ENCODE assay signal across 9 cellular contexts in genomic region chr4:2363951-2364653, GRCh38. TPM values are rescaled to one million over a fixed set of nuclear protein-coding genes. Genes with fewer than 3 reads are reported as not detected.
DNase-seq lines count a peak whose midpoint lies in the region; ATAC-seq and TF ChIP-seq lines count a peak whose summit lies in the region.
"Had no signal": no experiment of that assay in that cellular context is flagged by ENCODE, and none has a peak within 500 bp of the region (broad histone marks: within the 10 kb centered on the region; RNA-seq: fewer than 3 reads in every experiment).

No MANE protein-coding gene starts in this region.

- peaks cover 2% of the 10 kb centered on the region for H3K36me3 Mint-ChIP-seq in activated CD8-positive, alpha-beta memory T cell treated with anti-CD3 and anti-CD28 coated beads, Interleukin-2, amount 10 ng/mL, durations not matched to agents 7 days and 5 days
- H3K36me3 Mint-ChIP-seq in type B pancreatic cell = no peaks in the 10 kb centered on the region

- TF ChIP-seq POLR2A in body of pancreas (IDR thresholded peaks at IDR 0.05) = no peak

- H3K27me3 ChIP-seq in body of pancreas (no peaks in the 10 kb centered on the region), lung (ENCODE audit: control insufficient read depth, insufficient read depth) (no peaks in the 10 kb centered on the region), thoracic aorta (replicated peaks; ENCODE audit: insufficient read depth) (no peaks in the 10 kb centered on the region)

- no peaks in the 10 kb centered on the region for H3K9me3 Mint-ChIP-seq in activated CD8-positive, alpha-beta memory T cell treated with anti-CD3 and anti-CD28 coated beads, Interleukin-2, amount 10 ng/mL, durations not matched to agents 7 days and 5 days (ENCODE audit: low read depth)
- H3K9me3 Mint-ChIP-seq in type B pancreatic cell = peaks cover 6% of the 10 kb centered on the region

- H3K4me3 ChIP-seq in body of pancreas (peak overlapping the region in 1 of 2 donors; percentile 7), lung (peak overlapping the region; percentile 21), thoracic aorta (peak overlapping the region; percentile 81)

- peak overlapping the region; percentile 24 for H3K27ac Mint-ChIP-seq in activated CD8-positive, alpha-beta memory T cell treated with anti-CD3 and anti-CD28 coated beads, Interleukin-2, amount 10 ng/mL, durations not matched to agents 7 days and 5 days
- H3K27ac Mint-ChIP-seq in type B pancreatic cell = no peak overlapping the region

- H3K36me3 ChIP-seq in body of pancreas (replicated peaks in 1 of 2; ENCODE audit: insufficient read depth in 1 of 2, low read depth in 2 of 2) (no peaks in the 10 kb centered on the region), lung (ENCODE audit: control insufficient read depth in 2 of 2, insufficient read depth in 2 of 2, low read length in 2 of 2) (no peaks in the 10 kb centered on the region), thoracic aorta (no peaks in the 10 kb centered on the region)
- H3K36me3 ChIP-seq: neutrophil had no signal

- CTCF ChIA-PET in activated CD8-positive, alpha-beta memory T cell treated with anti-CD3 and anti-CD28 coated beads, Interleukin-2, amount 10 ng/mL, durations not matched to agents 7 days and 5 days (lab: Charles Lee) = no interaction called here

- no peak for DNase-seq in activated CD8-positive, alpha-beta memory T cell treated with anti-CD3 and anti-CD28 coated beads, Interleukin-2, amount 10 ng/mL, durations not matched to agents 7 days and 5 days
- no peak for DNase-seq in activated CD8-positive, alpha-beta memory T cell treated with anti-CD3 and anti-CD28 coated beads, Interleukin-2, amount 50 U/mL, for 48 hours
- DNase-seq in body of pancreas (no peak), lung (ENCODE audit: low spot score) (no peak), thoracic aorta (ENCODE audit: low spot score) (no peak), GM03348 (ENCODE audit: low spot score) (no peak), type B pancreatic cell (ENCODE audit: extremely low spot score, unreplicated experiment) (no peak)

- H3K4me1 Mint-ChIP-seq in activated CD8-positive, alpha-beta memory T cell treated with anti-CD3 and anti-CD28 coated beads, Interleukin-2, amount 10 ng/mL, durations not matched to agents 7 days and 5 days = peaks cover 4% of the 10 kb centered on the region
- peaks cover 4% of the 10 kb centered on the region for H3K4me1 Mint-ChIP-seq in type B pancreatic cell (ENCODE audit: unreplicated experiment)

- H3K4me3 Mint-ChIP-seq in activated CD8-positive, alpha-beta memory T cell treated with anti-CD3 and anti-CD28 coated beads, Interleukin-2, amount 10 ng/mL, durations not matched to agents 7 days and 5 days = peak overlapping the region; percentile 67
- no peak overlapping the region for H3K4me3 Mint-ChIP-seq in type B pancreatic cell

- H3K27me3 Mint-ChIP-seq in activated CD8-positive, alpha-beta memory T cell treated with anti-CD3 and anti-CD28 coated beads, Interleukin-2, amount 10 ng/mL, durations not matched to agents 7 days and 5 days = no peaks in the 10 kb centered on the region
- H3K27me3 Mint-ChIP-seq in type B pancreatic cell = no peaks in the 10 kb centered on the region

- 71 to 91% methylated on average over 11 to 17 of the region's 17 CpGs for WGBS in body of pancreas, 2 donors
- 69 to 73% methylated on average over 17 of the region's 17 CpGs for WGBS in lung, 2 donors

- peaks cover 25% of the 10 kb centered on the region for H3K4me1 ChIP-seq in body of pancreas
- peaks cover 0 to 13% of the 10 kb centered on the region in 2 donors for H3K4me1 ChIP-seq in lung (ENCODE audit: control insufficient read depth in 2 of 2, insufficient read depth in 2 of 2, low read length in 2 of 2)
- peaks cover 2 to 10% of the 10 kb centered on the region in 2 donors for H3K4me1 ChIP-seq in thoracic aorta (ENCODE audit: control insufficient read depth in 1 of 2, low read depth in 2 of 2)

- H3K27ac ChIP-seq in body of pancreas = peak overlapping the region in 3 of 4 donors; percentile 52 to 69 (median 58)
- no peak overlapping the region for H3K27ac ChIP-seq in lung (ENCODE audit: low read depth in 1 of 2, low read length in 1 of 2)
- H3K27ac ChIP-seq in thoracic aorta = no peak overlapping the region
- H3K27ac ChIP-seq: neutrophil had no signal

- H3K9me3 ChIP-seq in body of pancreas (no peaks in the 10 kb centered on the region), lung (ENCODE audit: control insufficient read depth in 2 of 2, insufficient read depth in 1 of 2, low read length in 1 of 2) (peaks cover 0 to 3% of the 10 kb centered on the region in 2 donors), thoracic aorta (no peaks in the 10 kb centered on the region)
- H3K9me3 ChIP-seq: neutrophil had no signal

- ATAC-seq in activated CD8-positive, alpha-beta memory T cell treated with anti-CD3 and anti-CD28 coated beads, Interleukin-2, amount 10 ng/mL, durations not matched to agents 7 days and 5 days = no peak
- ATAC-seq in body of pancreas (no peak), lung (ENCODE audit: insufficient read depth, low FRiP score) (no peak), thoracic aorta (ENCODE audit: insufficient number of reproducible peaks, low FRiP score, low read depth) (no peak), HG02981 (IDR thresholded peaks at IDR 0.05; ENCODE audit: unreplicated experiment) (no peak)

- intact Hi-C loops in body of pancreas (cut with DNase I) = no loop called here

- TF ChIP-seq CTCF in body of pancreas (IDR thresholded peaks at IDR 0.05) (no peak), lung (IDR thresholded peaks at IDR 0.05; ENCODE audit: control extremely low read depth, extremely low read depth) (no peak), thoracic aorta (IDR thresholded peaks at IDR 0.05) (no peak), type B pancreatic cell (conservative IDR thresholded peaks at IDR 0.05) (no peak)

RNA-seq across cellular contexts. Expression of gene ZFYVE28, which starts 54.3 kb away (rescaled TPM):
- 10 to 100 TPM; 12.5 to 30.3 TPM for total RNA-seq in activated CD8-positive, alpha-beta memory T cell treated with anti-CD3 and anti-CD28 coated beads, Interleukin-2, amount 10 ng/mL, durations not matched to agents 7 days and 5 days
- total RNA-seq in body of pancreas (10 to 100 TPM in 1 of 2 donors, 1 to 10 TPM in 1; 5.7 to 16.8 TPM), lung (10 to 100 TPM in 1 of 2 donors, 1 to 10 TPM in 1; 8.3 to 10.3 TPM), thoracic aorta (10 to 100 TPM; 11.5 to 20.2 TPM), type B pancreatic cell (ENCODE audit: low replicate concordance) (3.6 and 7.0 TPM in 2 replicates)
- polyA plus RNA-seq in lung = 1 to 10 TPM; 6.8 to 6.9 TPM

RNA-seq across cellular contexts. Expression of gene CFAP99, which starts 54.7 kb away (rescaled TPM):
- not detected for total RNA-seq in activated CD8-positive, alpha-beta memory T cell treated with anti-CD3 and anti-CD28 coated beads, Interleukin-2, amount 10 ng/mL, durations not matched to agents 7 days and 5 days
- not detected for total RNA-seq in body of pancreas
- 10 to 100 TPM in 1 of 2 donors, 1 to 10 TPM in 1; 2.6 to 12.1 TPM for total RNA-seq in lung
- polyA plus RNA-seq in lung = 1 to 10 TPM; 2.1 TPM
- not detected for total RNA-seq in thoracic aorta
- total RNA-seq in type B pancreatic cell (ENCODE audit: low replicate concordance) = 0.43 and 1.1 TPM in 2 replicates

Comparison
In these comparisons a context has a peak if more than half of its experiments do, and no peak if none do; other contexts are left out.
1. H3K27ac ChIP-seq: peak in body of pancreas (3 of 4); none in lung (0 of 2) and thoracic aorta (0 of 2).